ENCODE assay signal across 18 cellular contexts in genomic region chr9:128713941-128714573, GRCh38. TPM values are rescaled to one million over a fixed set of nuclear protein-coding genes. Genes with fewer than 3 reads are reported as not detected.
DNase-seq lines count a peak whose midpoint lies in the region; ATAC-seq and TF ChIP-seq lines count a peak whose summit lies in the region.
"Had no signal": no experiment of that assay in that cellular context is flagged by ENCODE, and none has a peak within 500 bp of the region (broad histone marks: within the 10 kb centered on the region; RNA-seq: fewer than 3 reads in every experiment).

No MANE protein-coding gene starts in this region.

- H3K36me3 ChIP-seq in RWPE2 (ENCODE audit: low read depth), result no peaks in the 10 kb centered on the region; the same call in 1 of the 2 replicates
- peaks cover 0 to 64% (median 0%) of the 10 kb centered on the region in 6 donors for H3K36me3 ChIP-seq in spleen

- H3K4me1 Mint-ChIP-seq in activated naive CD8-positive, alpha-beta T cell treated with anti-CD3 and anti-CD28 coated beads, Interleukin-2, amount 10 ng/mL, durations not matched to agents 7 days and 5 days, result no peaks in the 10 kb centered on the region
- H3K4me1 Mint-ChIP-seq in activated naive CD8-positive, alpha-beta T cell treated with anti-CD3 and anti-CD28 coated beads for 36 hours, result no peaks in the 10 kb centered on the region
- H3K4me1 Mint-ChIP-seq: GM23338 had no signal

- intact Hi-C loops in left colon (cut with DNase I, micrococcal nuclease), result no loop called here
- intact Hi-C loops in spleen (cut with DNase I; ENCODE audit: low total_unique reads), result no loop called here

- peaks cover 3% of the 10 kb centered on the region for H3K36me3 Mint-ChIP-seq in activated naive CD8-positive, alpha-beta T cell treated with anti-CD3 and anti-CD28 coated beads, Interleukin-2, amount 10 ng/mL, durations not matched to agents 7 days and 5 days
- H3K36me3 Mint-ChIP-seq in activated naive CD8-positive, alpha-beta T cell treated with anti-CD3 and anti-CD28 coated beads for 36 hours, result no peaks in the 10 kb centered on the region

- POLR2A ChIA-PET in activated naive CD8-positive, alpha-beta T cell treated with anti-CD3 and anti-CD28 coated beads, Interleukin-2, amount 10 ng/mL, durations not matched to agents 7 days and 5 days (lab: Charles Lee), result interaction anchor here (0.6 kb wide), 1 partner anchor 235 kb away, joined by 3 read pairs; no protein-coding TSS in a partner anchor

- WGBS in spleen, 5 donors, result 92 to 98% (median 96%) methylated on average over 9 to 19 of the region's 19 CpGs

- H3K9me3 ChIP-seq in RWPE2 (ENCODE audit: severe bottlenecking) (no peaks in the 10 kb centered on the region), spleen (no peaks in the 10 kb centered on the region)
- H3K9me3 ChIP-seq: BLaER1 had no signal

- TF ChIP-seq CTCF in RWPE2 (IDR thresholded peaks at IDR 0.05; ENCODE audit: poor library complexity, severe bottlenecking) (no peak), spleen (IDR thresholded peaks at IDR 0.05 in 8 of 11, conservative IDR thresholded peaks at IDR 0.05 in 3 of 11) (no peak)

- H3K27ac ChIP-seq in RWPE2 (ENCODE audit: poor library complexity, severe bottlenecking) (no peak overlapping the region), spleen (no peak overlapping the region)
- H3K27ac ChIP-seq: BLaER1, PC-9 had no signal

- no peak for ATAC-seq in activated naive CD8-positive, alpha-beta T cell treated with anti-CD3 and anti-CD28 coated beads, Interleukin-2, amount 10 ng/mL, durations not matched to agents 7 days and 5 days (ENCODE audit: low read depth)
- no peak for ATAC-seq in RWPE2 (ENCODE audit: low read depth)
- ATAC-seq in left colon, result no peak

- H3K4me3 ChIP-seq in RWPE2 (ENCODE audit: severe bottlenecking) (no peak overlapping the region), spleen (no peak overlapping the region)
- H3K4me3 ChIP-seq: BLaER1, GM12878, GM23338, PC-9 had no signal

- DNase-seq in activated naive CD8-positive, alpha-beta T cell treated with anti-CD3 and anti-CD28 coated beads, Interleukin-2, amount 10 ng/mL, durations not matched to agents 7 days and 5 days, result peak; percentile 16
- no peak for DNase-seq in activated naive CD8-positive, alpha-beta T cell treated with anti-CD3 and anti-CD28 coated beads for 36 hours
- DNase-seq in RWPE2 (ENCODE audit: low spot score) (peak; percentile 45), left colon (peak; percentile 2 to 17), spleen (peak; percentile 46), GOT3 (lab: John Stamatoyannopoulos, UW) (no peak), activated gamma-delta T cell (lab: John Stamatoyannopoulos, UW) (no peak), NCI-H2196 treated with DMSO at 0.1 percent for 48 hours (lab: John Stamatoyannopoulos, UW; ENCODE audit: unreplicated experiment) (no peak)
- DNase-seq: GDM1, KG1, NCI-H1436 treated with DMSO at 0.1 percent for 48 hours, NCI-H2081, NCI-H510A treated with DMSO at 0.1 percent for 48 hours, NCI-H82, PC-9 had no signal

- no peak overlapping the region for H3K4me3 Mint-ChIP-seq in activated naive CD8-positive, alpha-beta T cell treated with anti-CD3 and anti-CD28 coated beads, Interleukin-2, amount 10 ng/mL, durations not matched to agents 7 days and 5 days
- H3K4me3 Mint-ChIP-seq in activated naive CD8-positive, alpha-beta T cell treated with anti-CD3 and anti-CD28 coated beads for 36 hours, result no peak overlapping the region
- H3K4me3 Mint-ChIP-seq: GM23338 had no signal

- TF ChIP-seq POLR2A in spleen (IDR thresholded peaks at IDR 0.05), result no peak

- H3K4me1 ChIP-seq in RWPE2 (ENCODE audit: insufficient read depth, poor library complexity, severe bottlenecking) (no peaks in the 10 kb centered on the region), spleen (no peaks in the 10 kb centered on the region)

- no peaks in the 10 kb centered on the region for H3K27me3 Mint-ChIP-seq in activated naive CD8-positive, alpha-beta T cell treated with anti-CD3 and anti-CD28 coated beads, Interleukin-2, amount 10 ng/mL, durations not matched to agents 7 days and 5 days
- H3K27me3 Mint-ChIP-seq in activated naive CD8-positive, alpha-beta T cell treated with anti-CD3 and anti-CD28 coated beads for 36 hours, result no peaks in the 10 kb centered on the region

- H3K27me3 ChIP-seq in RWPE2 (ENCODE audit: insufficient read depth, poor library complexity, severe bottlenecking) (no peaks in the 10 kb centered on the region), spleen (replicated peaks in 1 of 7) (no peaks in the 10 kb centered on the region)
- H3K27me3 ChIP-seq: BLaER1 had no signal

- H3K27ac Mint-ChIP-seq in activated naive CD8-positive, alpha-beta T cell treated with anti-CD3 and anti-CD28 coated beads, Interleukin-2, amount 10 ng/mL, durations not matched to agents 7 days and 5 days, result no peak overlapping the region
- no peak overlapping the region for H3K27ac Mint-ChIP-seq in activated naive CD8-positive, alpha-beta T cell treated with anti-CD3 and anti-CD28 coated beads for 36 hours
- H3K27ac Mint-ChIP-seq: GM23338 had no signal

- H3K9me3 Mint-ChIP-seq in activated naive CD8-positive, alpha-beta T cell treated with anti-CD3 and anti-CD28 coated beads, Interleukin-2, amount 10 ng/mL, durations not matched to agents 7 days and 5 days, result no peaks in the 10 kb centered on the region
- no peaks in the 10 kb centered on the region for H3K9me3 Mint-ChIP-seq in activated naive CD8-positive, alpha-beta T cell treated with anti-CD3 and anti-CD28 coated beads for 36 hours
- H3K9me3 Mint-ChIP-seq: GM23338 had no signal

RNA-seq across cellular contexts. Expression of gene ZDHHC12, which starts 9.9 kb away (rescaled TPM):
- 10 to 100 TPM; 64.1 to 68.9 TPM for total RNA-seq in activated naive CD8-positive, alpha-beta T cell treated with anti-CD3 and anti-CD28 coated beads, Interleukin-2, amount 10 ng/mL, durations not matched to agents 7 days and 5 days
- total RNA-seq in activated naive CD8-positive, alpha-beta T cell treated with anti-CD3 and anti-CD28 coated beads for 36 hours, result 10 to 100 TPM; 47.1 to 52.6 TPM
- total RNA-seq in left colon (10 to 100 TPM; 76.2 to 82.5 TPM), spleen (10 to 100 TPM; 21.5 to 73.4 (median 24.4) TPM)
- polyA plus RNA-seq in spleen, result 10 to 100 TPM; 31.7 to 51.0 (median 41.5) TPM

RNA-seq across cellular contexts. Expression of gene PKN3, which starts 11.8 kb away (rescaled TPM):
- 1 to 10 TPM; 7.4 to 9.6 TPM for total RNA-seq in activated naive CD8-positive, alpha-beta T cell treated with anti-CD3 and anti-CD28 coated beads, Interleukin-2, amount 10 ng/mL, durations not matched to agents 7 days and 5 days
- 1 to 10 TPM; 7.2 to 7.8 TPM for total RNA-seq in activated naive CD8-positive, alpha-beta T cell treated with anti-CD3 and anti-CD28 coated beads for 36 hours
- total RNA-seq in left colon, result 1 to 10 TPM; 4.2 to 5.4 TPM
- 10 to 100 TPM in 4 of 7 donors, 1 to 10 TPM in 3; 5.6 to 18.5 (median 10.0) TPM for total RNA-seq in spleen
- polyA plus RNA-seq in spleen, result 10 to 100 TPM in 1 of 3 donors, 1 to 10 TPM in 2; 4.1 to 15.1 (median 9.5) TPM

RNA-seq across cellular contexts. Expression of gene SET, which starts 25.0 kb away (rescaled TPM):
- 100 to 1,000 TPM; 411 to 415 TPM for total RNA-seq in activated naive CD8-positive, alpha-beta T cell treated with anti-CD3 and anti-CD28 coated beads, Interleukin-2, amount 10 ng/mL, durations not matched to agents 7 days and 5 days
- 100 to 1,000 TPM; 953 to 971 TPM for total RNA-seq in activated naive CD8-positive, alpha-beta T cell treated with anti-CD3 and anti-CD28 coated beads for 36 hours
- total RNA-seq in left colon (100 to 1,000 TPM; 153 to 193 TPM), spleen (100 to 1,000 TPM; 140 to 251 (median 216) TPM)
- 100 to 1,000 TPM; 127 to 159 (median 158) TPM for polyA plus RNA-seq in spleen

RNA-seq across cellular contexts. Expression of gene DYNC2I2, which starts 57.4 kb away (rescaled TPM):
- total RNA-seq in activated naive CD8-positive, alpha-beta T cell treated with anti-CD3 and anti-CD28 coated beads, Interleukin-2, amount 10 ng/mL, durations not matched to agents 7 days and 5 days, result 10 to 100 TPM; 37.7 to 40.4 TPM
- 10 to 100 TPM; 34.3 to 38.1 TPM for total RNA-seq in activated naive CD8-positive, alpha-beta T cell treated with anti-CD3 and anti-CD28 coated beads for 36 hours
- total RNA-seq in left colon (10 to 100 TPM; 34.8 to 51.5 TPM), spleen (10 to 100 TPM; 19.0 to 38.0 (median 25.8) TPM)
- 10 to 100 TPM; 40.6 to 61.6 (median 53.8) TPM for polyA plus RNA-seq in spleen

RNA-seq across cellular contexts. Expression of gene ZER1, which starts 57.7 kb away (rescaled TPM):
- total RNA-seq in activated naive CD8-positive, alpha-beta T cell treated with anti-CD3 and anti-CD28 coated beads, Interleukin-2, amount 10 ng/mL, durations not matched to agents 7 days and 5 days, result 10 to 100 TPM; 27.1 to 29.2 TPM
- total RNA-seq in activated naive CD8-positive, alpha-beta T cell treated with anti-CD3 and anti-CD28 coated beads for 36 hours, result 10 to 100 TPM; 13.7 to 14.4 TPM
- 10 to 100 TPM; 53.0 to 62.0 TPM for total RNA-seq in left colon
- 10 to 100 TPM; 27.8 to 65.5 (median 38.0) TPM for total RNA-seq in spleen
- polyA plus RNA-seq in spleen, result 10 to 100 TPM; 10.5 to 17.1 (median 13.1) TPM

Comparison
In these comparisons a context has a peak if more than half of its experiments do, and no peak if none do; other contexts are left out.
1. DNase-seq: peak in activated naive CD8-positive, alpha-beta T cell treated with anti-CD3 and anti-CD28 coated beads, Interleukin-2, amount 10 ng/mL, durations not matched to agents 7 days and 5 days (single experiment), RWPE2 (single experiment), left colon (2 of 2) and spleen (single experiment); none in activated naive CD8-positive, alpha-beta T cell treated with anti-CD3 and anti-CD28 coated beads for 36 hours (single experiment), GOT3 (single experiment), activated gamma-delta T cell (single experiment) and NCI-H2196 treated with DMSO at 0.1 percent for 48 hours (single experiment).